ENCODE assay signal across 23 cellular contexts in the genomic region with DNA sequence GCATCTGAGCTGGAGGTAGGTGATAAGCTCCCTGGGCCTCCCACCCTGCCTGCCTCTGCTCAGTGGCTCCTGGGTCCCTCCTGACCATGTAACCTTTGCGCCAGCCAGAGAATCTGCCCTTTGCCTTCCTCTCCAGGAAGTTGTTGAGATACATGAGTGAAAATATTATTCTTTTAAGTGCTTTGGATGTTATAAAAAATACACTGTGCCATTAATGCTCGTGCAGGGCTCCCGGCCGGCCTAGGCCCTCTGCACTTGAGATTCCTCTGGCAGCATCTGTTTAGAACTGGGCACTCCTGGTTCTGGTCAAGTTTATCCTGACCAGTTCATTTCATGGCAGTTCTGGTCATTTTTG. TPM values are rescaled to one million over a fixed set of nuclear protein-coding genes. Genes with fewer than 3 reads are reported as not detected.
A peak's percentile ranks its signal among the peaks of the same experiment; 100 is the strongest.
DNase-seq lines count a peak whose midpoint lies in the region; ATAC-seq, FAIRE-seq and TF ChIP-seq lines count a peak whose summit lies in the region.
"Had no signal": no experiment of that assay in that cellular context is flagged by ENCODE, and none has a peak within 500 bp of the region (broad histone marks: within the 10 kb centered on the region; RNA-seq: fewer than 3 reads in every experiment).

No MANE protein-coding gene starts in this region.

- TF ChIP-seq POLR2A in A549 (IDR thresholded peaks at IDR 0.05; ENCODE audit: low read length) (no peak), spleen (IDR thresholded peaks at IDR 0.05) (no peak), GM18505 (IDR thresholded peaks at IDR 0.05; ENCODE audit: borderline replicate concordance, extremely low read depth, insufficient read depth, insufficient read length) (no peak)

- H2AFZ ChIP-seq in hepatocyte, result no peak overlapping the region
- H2AFZ ChIP-seq: PC-9 had no signal

- H3K27ac ChIP-seq in A549, result peak overlapping the region in 1 of 2 experiments; percentile 90; a peak in 3 of 6 replicates
- peak overlapping the region; percentile 89 for H3K27ac ChIP-seq in hepatocyte
- H3K27ac ChIP-seq in mucosa of rectum (ENCODE audit: low read depth in 2 of 2, low read length in 2 of 2), result peak overlapping the region; percentile 95 to 98
- no peak overlapping the region for H3K27ac ChIP-seq in spleen
- H3K27ac ChIP-seq: KMS-11, PC-9 had no signal

- H3K9me3 ChIP-seq in A549, result no peaks in the 10 kb centered on the region
- H3K9me3 ChIP-seq in hepatocyte (ENCODE audit: low read depth), result no peaks in the 10 kb centered on the region
- H3K9me3 ChIP-seq in mucosa of rectum (ENCODE audit: control insufficient read depth in 2 of 2, low read length in 2 of 2), result no peaks in the 10 kb centered on the region
- H3K9me3 ChIP-seq in spleen, result peaks cover 0 to 10% (median 0%) of the 10 kb centered on the region in 8 donors

- DNase-seq in A549 (ENCODE audit: low read depth in 1 of 2, low spot score in 1 of 2), result no peak
- peak; percentile 26 for DNase-seq in hepatocyte (ENCODE audit: low spot score)
- DNase-seq in spleen, result peak; percentile 34
- no peak for DNase-seq in SIG-M5 treated with dmso at 0.1 percent for 504 hours (lab: John Stamatoyannopoulos, UW; ENCODE audit: unreplicated experiment)
- DNase-seq: 8988T; CD4-positive, CD25-positive, alpha-beta regulatory T cell; MM.1S; NCI-H2029; NCI-H446 treated with DMSO at 0.1 percent for 48 hours; NCI-H526; NCI-H82; NK-92 treated with Interleukin-12 subunit alpha and Interleukin-12 subunit beta, amount 100 ng/mL, for 24 hours; PC-9; Right ventricle myocardium superior; RPMI8226 had no signal

- H3K9ac ChIP-seq in mucosa of rectum (ENCODE audit: low read depth in 1 of 2, low read length in 2 of 2), result peak overlapping the region; percentile 32 to 60
- H3K9ac ChIP-seq: KMS-11 had no signal

- TF ChIP-seq RAD21 in A549 (conservative IDR thresholded peaks at IDR 0.05 in 1 of 2, IDR thresholded peaks at IDR 0.05 in 1 of 2), result no peak

- H3K4me2 ChIP-seq in A549 (peak overlapping the region; percentile 64; the same call in 1 of the 3 replicates), hepatocyte (peak overlapping the region; percentile 44)
- H3K4me2 ChIP-seq: KMS-11, PC-9 had no signal

- H3K4me3 ChIP-seq in A549, result no peak overlapping the region
- no peak overlapping the region for H3K4me3 ChIP-seq in hepatocyte
- H3K4me3 ChIP-seq in mucosa of rectum (ENCODE audit: low read length in 2 of 2), result peak overlapping the region in 1 of 2 donors; percentile 51
- H3K4me3 ChIP-seq in spleen, result no peak overlapping the region
- H3K4me3 ChIP-seq: PC-9 had no signal

- no peak for TF ChIP-seq EP300 in A549 (IDR thresholded peaks at IDR 0.05)

- no peaks in the 10 kb centered on the region for H3K9me2 ChIP-seq in hepatocyte (replicated peaks; ENCODE audit: insufficient read depth)

- POLR2A ChIA-PET in A549 (lab: Yijun Ruan, JAX), result no interaction called here

- no peak for ATAC-seq in A549
- no peak for ATAC-seq in GM18505 (IDR thresholded peaks at IDR 0.05; ENCODE audit: unreplicated experiment)
- no peak for ATAC-seq in GM19023 (IDR thresholded peaks at IDR 0.05; ENCODE audit: unreplicated experiment)
- ATAC-seq: HCT116 had no signal

- CTCF ChIA-PET in A549 (lab: Yijun Ruan, JAX), result interaction anchor here (1.4 kb wide), 1 partner anchor 233 kb away, joined by 3 read pairs; no protein-coding TSS in a partner anchor

- 93% methylated on average over 4 of the region's 4 CpGs for WGBS in A549 (ENCODE audit: missing lambda C conversion rate)
- 90% methylated on average over 4 of the region's 4 CpGs for WGBS in hepatocyte (ENCODE audit: low lambda C conversion rate, missing lambda C conversion rate)
- WGBS in spleen, 5 donors, result 59 to 80% (median 70%) methylated on average over 4 of the region's 4 CpGs

- peaks cover 2% of the 10 kb centered on the region for H4K20me1 ChIP-seq in hepatocyte (ENCODE audit: insufficient read depth, poor library complexity, severe bottlenecking)

- H3K27me3 ChIP-seq in hepatocyte, result no peaks in the 10 kb centered on the region
- H3K27me3 ChIP-seq in mucosa of rectum (ENCODE audit: control insufficient read depth in 2 of 2, insufficient read depth in 2 of 2, low read length in 2 of 2), result no peaks in the 10 kb centered on the region
- peaks cover 0 to 4% (median 0%) of the 10 kb centered on the region in 7 donors for H3K27me3 ChIP-seq in spleen (replicated peaks in 1 of 7)

- intact Hi-C loops in spleen (cut with DNase I; ENCODE audit: low total_unique reads), result no loop called here

- H3K36me3 ChIP-seq in hepatocyte (replicated peaks; ENCODE audit: insufficient read depth, low read depth), result no peaks in the 10 kb centered on the region
- H3K36me3 ChIP-seq in mucosa of rectum (ENCODE audit: control insufficient read depth in 2 of 2, insufficient read depth in 2 of 2, low read length in 2 of 2), result no peaks in the 10 kb centered on the region
- no peaks in the 10 kb centered on the region for H3K36me3 ChIP-seq in spleen

- FAIRE-seq in A549 (lab: Jason Lieb, UNC), result no peak
- FAIRE-seq: D721Med, H1 had no signal

- TF ChIP-seq CTCF in A549 (IDR thresholded peaks at IDR 0.05) (no peak), hepatocyte (IDR thresholded peaks at IDR 0.05; ENCODE audit: poor library complexity) (no peak), spleen (IDR thresholded peaks at IDR 0.05 in 8 of 11, conservative IDR thresholded peaks at IDR 0.05 in 3 of 11) (no peak)

- H3K79me2 ChIP-seq in hepatocyte, result peaks cover 92% of the 10 kb centered on the region

- H3K4me1 ChIP-seq in A549 (peaks cover 31% of the 10 kb centered on the region), hepatocyte (ENCODE audit: insufficient read depth) (peaks cover 14% of the 10 kb centered on the region), mucosa of rectum (ENCODE audit: control insufficient read depth in 2 of 2, insufficient read depth in 2 of 2, low read length in 2 of 2) (peaks cover 47 to 52% of the 10 kb centered on the region in 2 donors), spleen (peaks cover 0 to 21% (median 5%) of the 10 kb centered on the region in 6 donors)

TF ChIP-seq in A549, 52 proteins besides CTCF, POLR2A, EP300 and RAD21:
- TF ChIP-seq RCOR1 (IDR thresholded peaks at IDR 0.05; ENCODE audit: low read depth, low read length) (no peak), CBX2 (IDR thresholded peaks at IDR 0.05; ENCODE audit: borderline replicate concordance, low read depth) (no peak), ZSCAN20 (CRISPR knock-in tag; IDR thresholded peaks at IDR 0.05) (no peak)

RNA-seq across cellular contexts. Expression of gene AGAP1, which starts 18.8 kb away (rescaled TPM):
- 21.9 and 23.9 TPM in 2 replicates for polyA plus RNA-seq in A549 (2011; rRNA removed)
- 25.5 and 30.7 TPM in 2 replicates for polyA plus RNA-seq in A549 (2012; cell fraction: cytosol; rRNA removed)
- polyA plus RNA-seq in A549 (2012; cell fraction: nucleus; rRNA removed), result 19.2 and 25.0 TPM in 2 replicates
- polyA plus RNA-seq in A549 (2017; fragmentation: RNase III; extraction: RNeasy Plus Mini Kit Qiagen cat#74134 plus additional on column Dnase treatment), result 19.4 to 20.6 TPM (median 20.2 TPM) in 3 replicates
- 52.7 and 67.8 TPM in 2 replicates for polyA minus RNA-seq in A549 (2011; rRNA and poly(A)+ RNA removed)
- 19.2 and 20.0 TPM in 2 replicates for total RNA-seq in hepatocyte
- polyA plus RNA-seq in hepatocyte, result 7.9 and 12.1 TPM in 2 replicates
- total RNA-seq in spleen, result 10 to 100 TPM in 5 of 7 donors, 1 to 10 TPM in 2; 8.4 to 26.6 (median 16.7) TPM
- polyA plus RNA-seq in spleen, result 1 to 10 TPM; 1.1 to 2.8 (median 1.3) TPM
- polyA plus RNA-seq: CD4-positive, CD25-positive, alpha-beta regulatory T cell; IgD-negative memory B cell had no signal

Comparison
In these comparisons a context has a peak if more than half of its experiments do, and no peak if none do; other contexts are left out.
1. DNase-seq: peak in hepatocyte (single experiment) and spleen (single experiment); none in A549 (0 of 2) and SIG-M5 treated with dmso at 0.1 percent for 504 hours (single experiment).
2. H3K27ac ChIP-seq: peak in hepatocyte (single experiment) and mucosa of rectum (2 of 2); none in spleen (0 of 8).